ENCODE assay signal across 8 cellular contexts in genomic region chr18:35497334-35498197, GRCh38. TPM values are rescaled to one million over a fixed set of nuclear protein-coding genes. Genes with fewer than 3 reads are reported as not detected.
A peak's percentile ranks its signal among the peaks of the same experiment; 100 is the strongest.
DNase-seq lines count a peak whose midpoint lies in the region; ATAC-seq and TF ChIP-seq lines count a peak whose summit lies in the region.

TSS of gene INO80C (minus strand) at chr18:35497960. CDS start at chr18:35497874, 86 bp downstream.

- peaks cover 0 to 5% of the 10 kb centered on the region in 2 donors for H3K36me3 Mint-ChIP-seq in activated naive CD4-positive, alpha-beta T cell treated with anti-CD3 and anti-CD28 coated beads, Interleukin-2, amount 50 U/mL, for 72 hours

- H3K36me3 ChIP-seq in testis (ENCODE audit: low read depth, missing control alignments): no peaks in the 10 kb centered on the region

- H3K9me3 ChIP-seq in testis: no peaks in the 10 kb centered on the region

- TF ChIP-seq POLR2A in GM10847 (IDR thresholded peaks at IDR 0.05; ENCODE audit: extremely low read depth, insufficient read length): peak; percentile 94
- peak; percentile 6 for TF ChIP-seq POLR2A in testis (IDR thresholded peaks at IDR 0.05)

- ATAC-seq in HG02642 (IDR thresholded peaks at IDR 0.05; ENCODE audit: poor library complexity, unreplicated experiment) (peak; percentile 96), omental fat pad (ENCODE audit: low FRiP score) (peak; percentile 96)
- ATAC-seq in activated naive CD4-positive, alpha-beta T cell treated with anti-CD3 and anti-CD28 coated beads, Interleukin-2, amount 50 U/mL, for 72 hours: peak; percentile 94 to 96

- intact Hi-C loops in testis (cut with DNase I; ENCODE audit: low total_unique reads): no loop called here

- H3K27me3 ChIP-seq in testis: no peaks in the 10 kb centered on the region

- DNase-seq in NCI-H1105 (lab: John Stamatoyannopoulos, UW): peak; percentile 93
- peak; percentile 95 for DNase-seq in SKM-1 (lab: John Stamatoyannopoulos, UW; ENCODE audit: unreplicated experiment)
- DNase-seq in activated naive CD4-positive, alpha-beta T cell treated with anti-CD3 and anti-CD28 coated beads, Interleukin-2, amount 50 U/mL, for 72 hours (ENCODE audit: low spot score in 2 of 2): peak; percentile 91 to 94
- DNase-seq in glomerular endothelial cell (ENCODE audit: extremely low read depth, low read depth, low spot score): peak; percentile 80
- peak; percentile 72 for DNase-seq in omental fat pad (ENCODE audit: low spot score)
- DNase-seq in testis: peak; percentile 93

- 1% methylated on average over 63 of the region's 63 CpGs for WGBS in testis, 2 donors

- H3K4me1 ChIP-seq in testis: peaks cover 13% of the 10 kb centered on the region

- peak within 1 kb of the TSS; percentile 95 to 97 for H3K27ac ChIP-seq in testis

- peaks cover 0 to 4% of the 10 kb centered on the region in 2 donors for H3K9me3 Mint-ChIP-seq in activated naive CD4-positive, alpha-beta T cell treated with anti-CD3 and anti-CD28 coated beads, Interleukin-2, amount 50 U/mL, for 72 hours

- peak within 1 kb of the TSS; percentile 92 to 100 for H3K27ac Mint-ChIP-seq in activated naive CD4-positive, alpha-beta T cell treated with anti-CD3 and anti-CD28 coated beads, Interleukin-2, amount 50 U/mL, for 72 hours

- H3K4me3 ChIP-seq in testis: peak within 1 kb of the TSS; percentile 75 to 79

- TF ChIP-seq CTCF in omental fat pad (IDR thresholded peaks at IDR 0.05) (no peak), testis (IDR thresholded peaks at IDR 0.05) (no peak)

RNA-seq across cellular contexts. Expression of gene INO80C, which starts in this region (rescaled TPM):
- total RNA-seq in activated naive CD4-positive, alpha-beta T cell treated with anti-CD3 and anti-CD28 coated beads, Interleukin-2, amount 50 U/mL, for 72 hours: 10 to 100 TPM; 14.6 to 36.9 TPM
- 12.8 and 30.8 TPM in 2 replicates for total RNA-seq in glomerular endothelial cell
- 10 to 100 TPM in 2 of 4 donors, 1 to 10 TPM in 2; 6.3 to 20.7 (median 9.6) TPM for total RNA-seq in omental fat pad
- 10 to 100 TPM; 52.2 to 77.5 TPM for total RNA-seq in testis
- polyA plus RNA-seq in testis (ENCODE audit: insufficient read depth, low read depth, low replicate concordance): 155 TPM

Comparison
In these comparisons a context has a peak if more than half of its experiments do, and no peak if none do; other contexts are left out.
1. Peak in every context shown above with its lines: DNase-seq, ATAC-seq, H3K4me3 ChIP-seq and H3K27ac ChIP-seq.